In the genomic region with DNA sequence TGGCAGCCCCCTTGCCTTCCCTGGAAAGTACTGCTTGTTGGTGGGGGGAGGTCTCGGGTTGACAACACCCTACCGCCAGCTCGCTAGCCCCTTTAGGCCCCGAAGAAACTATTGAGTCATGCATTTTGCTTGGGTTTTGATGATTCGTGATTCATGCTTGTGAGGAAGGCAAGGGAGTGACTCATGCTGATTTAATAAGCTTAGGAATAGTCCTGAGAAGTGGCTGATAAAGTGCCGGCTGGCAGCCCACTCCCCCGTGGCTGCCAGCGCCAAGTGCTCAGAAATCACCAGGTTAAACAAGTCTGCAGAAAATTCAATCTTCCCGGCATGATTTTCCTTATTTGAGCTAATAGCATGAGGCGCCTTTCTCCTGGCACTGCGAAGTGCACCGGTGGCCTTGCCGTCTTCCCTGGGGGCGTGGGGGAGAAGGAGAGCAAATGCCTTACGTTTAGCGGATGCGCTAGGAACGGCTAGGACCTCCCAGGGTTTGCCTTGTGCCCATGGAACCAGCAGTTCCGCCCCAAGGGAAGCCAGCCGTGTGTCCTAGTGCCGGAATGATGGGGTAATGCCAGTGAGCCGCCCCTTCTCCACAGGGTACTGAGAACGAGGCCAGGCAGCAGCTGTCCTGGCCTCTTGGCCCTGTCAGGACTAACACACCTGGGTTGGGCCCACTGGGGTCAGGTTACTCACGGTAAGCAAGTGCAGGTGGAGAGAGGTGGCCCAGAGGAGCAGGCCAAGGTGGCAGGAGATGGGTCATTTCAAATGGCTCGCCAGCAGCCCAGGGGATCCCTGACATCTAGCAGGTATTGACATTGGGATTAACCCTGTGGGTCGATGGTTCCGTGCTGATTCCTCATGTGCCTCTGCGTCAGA, we compare ENCODE assay signal across 8 cellular contexts.
DNase-seq lines count a peak whose midpoint lies in the region; ATAC-seq, FAIRE-seq and TF ChIP-seq lines count a peak whose summit lies in the region.

No MANE protein-coding gene starts in this region.

- H3K4me3 Mint-ChIP-seq in astrocyte (ENCODE audit: unreplicated experiment) = no peak overlapping the region
- no peak overlapping the region for H3K4me3 Mint-ChIP-seq in natural killer cell treated with Interleukin-12 subunit alpha and Interleukin-12 subunit beta and Interleukin-15 and Interleukin-18, amount 100 ng/mL, for 72 hours

- H3K9me3 ChIP-seq in MG63 = no peaks in the 10 kb centered on the region
- H3K9me3 ChIP-seq in astrocyte (ENCODE audit: insufficient read depth, low read depth, low read length) = no peaks in the 10 kb centered on the region
- no peaks in the 10 kb centered on the region for H3K9me3 ChIP-seq in lower lobe of right lung

- TF ChIP-seq CTCF in astrocyte (IDR thresholded peaks at IDR 0.05; ENCODE audit: insufficient read depth, low read depth, low read length) (no peak), lower lobe of right lung (IDR thresholded peaks at IDR 0.05) (no peak)

- no peaks in the 10 kb centered on the region for H3K27me3 Mint-ChIP-seq in astrocyte (ENCODE audit: low read depth, unreplicated experiment)
- peaks cover 0 to 6% of the 10 kb centered on the region in 2 donors for H3K27me3 Mint-ChIP-seq in natural killer cell treated with Interleukin-12 subunit alpha and Interleukin-12 subunit beta and Interleukin-15 and Interleukin-18, amount 100 ng/mL, for 72 hours

- H2AFZ ChIP-seq in astrocyte (ENCODE audit: low read depth, low read length) = peak overlapping the region; percentile 46

- H3K4me1 Mint-ChIP-seq in astrocyte (ENCODE audit: low read depth, unreplicated experiment) = peaks cover 34% of the 10 kb centered on the region
- no peaks in the 10 kb centered on the region for H3K4me1 Mint-ChIP-seq in natural killer cell treated with Interleukin-12 subunit alpha and Interleukin-12 subunit beta and Interleukin-15 and Interleukin-18, amount 100 ng/mL, for 72 hours (ENCODE audit: low read depth in 2 of 2)

- H3K79me2 ChIP-seq in astrocyte (ENCODE audit: insufficient read depth, low read length) = no peaks in the 10 kb centered on the region

- H3K9me3 Mint-ChIP-seq in astrocyte (ENCODE audit: unreplicated experiment) = peaks cover 6% of the 10 kb centered on the region
- H3K9me3 Mint-ChIP-seq in natural killer cell treated with Interleukin-12 subunit alpha and Interleukin-12 subunit beta and Interleukin-15 and Interleukin-18, amount 100 ng/mL, for 72 hours = no peaks in the 10 kb centered on the region

- peak overlapping the region; percentile 47 for H3K9ac ChIP-seq in astrocyte (ENCODE audit: low read length)

- H3K27ac Mint-ChIP-seq in astrocyte (ENCODE audit: unreplicated experiment) = peak overlapping the region; percentile 86
- H3K27ac Mint-ChIP-seq in natural killer cell treated with Interleukin-12 subunit alpha and Interleukin-12 subunit beta and Interleukin-15 and Interleukin-18, amount 100 ng/mL, for 72 hours = no peak overlapping the region

- intact Hi-C loops in lower lobe of right lung (cut with DNase I) = no loop called here

- H3K4me1 ChIP-seq in astrocyte (ENCODE audit: insufficient read depth, low read length) = peaks cover 42% of the 10 kb centered on the region
- peaks cover 27% of the 10 kb centered on the region for H3K4me1 ChIP-seq in lower lobe of right lung

- H3K27me3 ChIP-seq in MG63 (no peaks in the 10 kb centered on the region), astrocyte (ENCODE audit: insufficient read depth, low read length) (no peaks in the 10 kb centered on the region), lower lobe of right lung (ENCODE audit: low read depth) (no peaks in the 10 kb centered on the region)

- H4K20me1 ChIP-seq in astrocyte (ENCODE audit: insufficient read depth, low read length) = no peaks in the 10 kb centered on the region

- H3K4me2 ChIP-seq in astrocyte (ENCODE audit: low read length) = peak overlapping the region; percentile 74

- peak; percentile 47 for DNase-seq in CD1c-positive myeloid dendritic cell (ENCODE audit: extremely low spot score)
- DNase-seq in MG63 = peak; percentile 90
- peak; percentile 97 for DNase-seq in astrocyte (ENCODE audit: low read depth)
- DNase-seq in lower lobe of right lung = no peak
- DNase-seq in NCI-H1105 (lab: John Stamatoyannopoulos, UW) = no peak
- no peak for DNase-seq in natural killer cell treated with Interleukin-12 subunit alpha and Interleukin-12 subunit beta and Interleukin-15 and Interleukin-18, amount 100 ng/mL, for 72 hours (ENCODE audit: low spot score)

- H3K36me3 Mint-ChIP-seq in astrocyte (ENCODE audit: low read depth, unreplicated experiment) = no peaks in the 10 kb centered on the region
- no peaks in the 10 kb centered on the region for H3K36me3 Mint-ChIP-seq in natural killer cell treated with Interleukin-12 subunit alpha and Interleukin-12 subunit beta and Interleukin-15 and Interleukin-18, amount 100 ng/mL, for 72 hours

- peak; percentile 87 for FAIRE-seq in astrocyte (lab: Jason Lieb, UNC)

- H3K36me3 ChIP-seq in MG63 (no peaks in the 10 kb centered on the region), astrocyte (ENCODE audit: insufficient read depth, low read length) (no peaks in the 10 kb centered on the region), lower lobe of right lung (no peaks in the 10 kb centered on the region)

- H3K27ac ChIP-seq in astrocyte (ENCODE audit: low read depth, low read length) (peak overlapping the region; percentile 87), lower lobe of right lung (no peak overlapping the region)

- H3K4me3 ChIP-seq in MG63 = no peak overlapping the region
- H3K4me3 ChIP-seq in astrocyte (ENCODE audit: insufficient read depth, low read depth, low read length) = peak overlapping the region; percentile 30
- no peak overlapping the region for H3K4me3 ChIP-seq in lower lobe of right lung

- ATAC-seq in lower lobe of right lung (peak; percentile 40 to 66), GM21367 (IDR thresholded peaks at IDR 0.05; ENCODE audit: unreplicated experiment) (no peak), HG03025 (IDR thresholded peaks at IDR 0.05; ENCODE audit: low FRiP score, unreplicated experiment) (no peak)
- ATAC-seq in natural killer cell treated with Interleukin-12 subunit alpha and Interleukin-12 subunit beta and Interleukin-15 and Interleukin-18, amount 100 ng/mL, for 72 hours = no peak

Comparison
In these comparisons a context has a peak if more than half of its experiments do, and no peak if none do; other contexts are left out.
1. DNase-seq: peak in CD1c-positive myeloid dendritic cell (single experiment), MG63 (single experiment) and astrocyte (single experiment); none in lower lobe of right lung (single experiment), NCI-H1105 (single experiment) and natural killer cell treated with Interleukin-12 subunit alpha and Interleukin-12 subunit beta and Interleukin-15 and Interleukin-18, amount 100 ng/mL, for 72 hours (single experiment).
2. ATAC-seq: peak in lower lobe of right lung (2 of 2); none in GM21367 (single experiment), HG03025 (single experiment) and natural killer cell treated with Interleukin-12 subunit alpha and Interleukin-12 subunit beta and Interleukin-15 and Interleukin-18, amount 100 ng/mL, for 72 hours (0 of 2).